Comparison of ENCODE assay signal across 19 cellular contexts in genomic region chr4:88169298-88169697, GRCh38. TPM values are rescaled to one million over a fixed set of nuclear protein-coding genes. Genes with fewer than 3 reads are reported as not detected.
DNase-seq lines count a peak whose midpoint lies in the region; ATAC-seq and TF ChIP-seq lines count a peak whose summit lies in the region.
"Had no signal": no experiment of that assay in that cellular context is flagged by ENCODE, and none has a peak within 500 bp of the region (broad histone marks: within the 10 kb centered on the region; RNA-seq: fewer than 3 reads in every experiment).

No MANE protein-coding gene starts in this region.

- H3K27me3 ChIP-seq in testis, result no peaks in the 10 kb centered on the region
- H3K27me3 ChIP-seq in spleen (replicated peaks in 1 of 7), result no peaks in the 10 kb centered on the region
- H3K27me3 ChIP-seq: BLaER1 treated with 17β-estradiol and CSF1 and Interleukin-3, amounts not matched to agents 10 nM and 100 nM had no signal

- H3K27ac ChIP-seq in testis (no peak overlapping the region), spleen (no peak overlapping the region)
- H3K27ac ChIP-seq: 22Rv1; A549; BLaER1 treated with 17β-estradiol and CSF1 and Interleukin-3, amounts not matched to agents 10 nM and 100 nM; C4-2B had no signal

- ATAC-seq in left colon (peak; percentile 40), GM21786 (IDR thresholded peaks at IDR 0.05; ENCODE audit: unreplicated experiment) (no peak), HG02678 (IDR thresholded peaks at IDR 0.05; ENCODE audit: unreplicated experiment) (no peak)
- ATAC-seq: A549; CD8-positive, alpha-beta T cell had no signal

- TF ChIP-seq POLR2A in testis (IDR thresholded peaks at IDR 0.05) (no peak), spleen (IDR thresholded peaks at IDR 0.05) (no peak)

- H3K9me3 ChIP-seq in testis (no peaks in the 10 kb centered on the region), spleen (peaks cover 0 to 11% (median 3%) of the 10 kb centered on the region in 8 donors)
- H3K9me3 ChIP-seq: A549, Caco-2 had no signal

- intact Hi-C loops in left colon (cut with DNase I, micrococcal nuclease), result no loop called here
- intact Hi-C loops in testis (cut with DNase I; ENCODE audit: low total_unique reads), result no loop called here
- intact Hi-C loops in spleen (cut with DNase I; ENCODE audit: low total_unique reads), result no loop called here

- no peaks in the 10 kb centered on the region for H3K36me3 ChIP-seq in testis (ENCODE audit: low read depth, missing control alignments)
- no peaks in the 10 kb centered on the region for H3K36me3 ChIP-seq in spleen
- H3K36me3 ChIP-seq: BLaER1 treated with 17β-estradiol and CSF1 and Interleukin-3, amounts not matched to agents 10 nM and 100 nM had no signal

- H3K4me3 ChIP-seq in LNCaP clone FGC (ENCODE audit: low read depth, low read length), result no peak overlapping the region
- no peak overlapping the region for H3K4me3 ChIP-seq in testis
- H3K4me3 ChIP-seq in spleen, result no peak overlapping the region
- H3K4me3 ChIP-seq: A549; BLaER1 treated with 17β-estradiol and CSF1 and Interleukin-3, amounts not matched to agents 10 nM and 100 nM had no signal

- peak; percentile 52 for DNase-seq in LNCaP clone FGC (ENCODE audit: low read depth)
- DNase-seq in amniotic epithelial cell (ENCODE audit: low read depth), result peak; percentile 36
- DNase-seq in left colon, result no peak
- DNase-seq in testis, result peak; percentile 45
- DNase-seq in spleen, result no peak
- DNase-seq: AML-193; Caco-2; Calu3; CD4-positive, alpha-beta T cell; CD8-positive, alpha-beta T cell; DMS79 treated with DMSO at 0.1 percent for 48 hours; GF-D8 had no signal

- TF ChIP-seq CTCF in LNCaP clone FGC (IDR thresholded peaks at IDR 0.05; ENCODE audit: control insufficient read depth, extremely low read depth, insufficient read depth) (no peak), testis (IDR thresholded peaks at IDR 0.05) (no peak), spleen (IDR thresholded peaks at IDR 0.05 in 8 of 11, conservative IDR thresholded peaks at IDR 0.05 in 3 of 11) (no peak)

- H3K4me1 ChIP-seq in testis (no peaks in the 10 kb centered on the region), spleen (no peaks in the 10 kb centered on the region)
- H3K4me1 ChIP-seq: BLaER1 treated with 17β-estradiol and CSF1 and Interleukin-3, amounts not matched to agents 10 nM and 100 nM; Caco-2 had no signal

- 75 to 78% methylated on average over 2 of the region's 2 CpGs for WGBS in testis, 2 donors
- WGBS in spleen, 5 donors, result 73 to 94% (median 91%) methylated on average over 2 of the region's 2 CpGs

RNA-seq across cellular contexts. Expression of gene ABCG2, which starts 10.9 kb away (rescaled TPM):
- total RNA-seq in left colon (10 to 100 TPM; 32.5 to 36.2 TPM), testis (1 to 10 TPM; 9.4 to 9.5 TPM), spleen (1 to 10 TPM in 6 of 7 donors, under 1 TPM in 1; 0.77 to 3.0 (median 1.6) TPM)
- polyA plus RNA-seq in testis (ENCODE audit: insufficient read depth, low read depth, low replicate concordance) (4.3 TPM), spleen (under 1 TPM; 0.12 to 0.17 (median 0.16) TPM)
- total RNA-seq: B cell; CD4-positive, alpha-beta T cell had no signal

Comparison
In these comparisons a context has a peak if more than half of its experiments do, and no peak if none do; other contexts are left out.
1. DNase-seq: peak in LNCaP clone FGC (single experiment), amniotic epithelial cell (single experiment) and testis (single experiment); none in left colon (0 of 2) and spleen (single experiment).